Comparison of ENCODE assay signal across 24 cellular contexts in genomic region chr15:67331676-67332075, GRCh38.
A peak's percentile ranks its signal among the peaks of the same experiment; 100 is the strongest.
DNase-seq lines count a peak whose midpoint lies in the region; TF ChIP-seq lines count a peak whose summit lies in the region.
"Had no signal": no experiment of that assay in that cellular context is flagged by ENCODE, and none has a peak within 500 bp of the region (broad histone marks: within the 10 kb centered on the region; RNA-seq: fewer than 3 reads in every experiment).

No MANE protein-coding gene starts in this region.

- TF ChIP-seq POLR2A in sigmoid colon (IDR thresholded peaks at IDR 0.05) = no peak

- DNase-seq in GM04504 (ENCODE audit: low read depth) (peak; percentile 15), RPMI7951 (ENCODE audit: low read depth) (peak; percentile 31), cardiac muscle cell (ENCODE audit: low read depth in 1 of 2, low spot score in 1 of 2) (peak; percentile 13 to 25), stromal cell of bone marrow (ENCODE audit: low read depth) (peak; percentile 22), NCI-H1436 treated with DMSO at 0.1 percent for 48 hours (lab: John Stamatoyannopoulos, UW) (no peak), substantia nigra (lab: John Stamatoyannopoulos, UW) (no peak), sigmoid colon (no peak)
- DNase-seq: activated CD4-positive, alpha-beta T cell treated with anti-CD3 and anti-CD28 coated beads, Interleukin-2, amount 10 ng/mL, durations not matched to agents 24 days and 14 days; activated CD8-positive, alpha-beta memory T cell treated with anti-CD3 and anti-CD28 coated beads, Interleukin-2, amount 10 ng/mL, durations not matched to agents 7 days and 5 days; activated naive CD8-positive, alpha-beta T cell treated with anti-CD3 and anti-CD28 coated beads, Interleukin-2, amount 10 ng/mL, durations not matched to agents 7 days and 5 days; brain microvascular endothelial cell; Caco-2; cortex of kidney; foreskin keratinocyte; kidney glomerular epithelial cell; naive thymus-derived CD8-positive, alpha-beta T cell; NCI-H1694; NCI-H748 treated with DMSO at 0.1 percent for 48 hours; SIG-M5; stimulated activated CD4-positive, alpha-beta T cell treated with anti-CD3 and anti-CD28 coated beads, Interleukin-1b, Interleukin-23, amount 100 ng/mL, for 48 hours; stimulated activated naive B cell treated with anti-CD40 and anti-IgM and Interleukin-4, amounts not matched to agents 10 μg/mL and 1 μg/mL and 100 μg/mL, for 72 hours; T-cell; thyroid gland had no signal

- intact Hi-C loops in sigmoid colon (cut with DNase I) = no loop called here

- no peak overlapping the region for H3K4me3 ChIP-seq in cardiac muscle cell
- no peak overlapping the region for H3K4me3 ChIP-seq in sigmoid colon
- H3K4me3 ChIP-seq: thyroid gland had no signal

- TF ChIP-seq EP300 in sigmoid colon (IDR thresholded peaks at IDR 0.05) = no peak

- no peaks in the 10 kb centered on the region for H3K9me3 ChIP-seq in cardiac muscle cell (ENCODE audit: low read depth)
- peaks cover 0 to 5% (median 0%) of the 10 kb centered on the region in 4 donors for H3K9me3 ChIP-seq in sigmoid colon
- H3K9me3 ChIP-seq: thyroid gland had no signal

- H3K4me1 ChIP-seq in cardiac muscle cell (ENCODE audit: low read depth) (no peaks in the 10 kb centered on the region), sigmoid colon (no peaks in the 10 kb centered on the region)
- H3K4me1 ChIP-seq: Caco-2, foreskin keratinocyte, parathyroid adenoma, thyroid gland had no signal

- no peaks in the 10 kb centered on the region for H3K27me3 ChIP-seq in cardiac muscle cell
- no peaks in the 10 kb centered on the region for H3K27me3 ChIP-seq in sigmoid colon
- H3K27me3 ChIP-seq: brain microvascular endothelial cell, thyroid gland had no signal

- H3K27ac ChIP-seq in cardiac muscle cell = no peak overlapping the region
- no peak overlapping the region for H3K27ac ChIP-seq in substantia nigra (ENCODE audit: low read depth, low read length, poor library complexity, severe bottlenecking)
- no peak overlapping the region for H3K27ac ChIP-seq in sigmoid colon
- H3K27ac ChIP-seq: brain microvascular endothelial cell, foreskin keratinocyte, parathyroid adenoma, thyroid gland had no signal

- no peak for TF ChIP-seq CTCF in cardiac muscle cell (IDR thresholded peaks at IDR 0.05; ENCODE audit: low read depth, low read length)
- TF ChIP-seq CTCF in sigmoid colon (IDR thresholded peaks at IDR 0.05) = no peak

- no peaks in the 10 kb centered on the region for H3K36me3 ChIP-seq in cardiac muscle cell
- H3K36me3 ChIP-seq in sigmoid colon = no peaks in the 10 kb centered on the region
- H3K36me3 ChIP-seq: brain microvascular endothelial cell, thyroid gland had no signal

- WGBS in sigmoid colon, 2 donors = 77 to 83% methylated on average over 1 of the region's 1 CpG

Comparison
In these comparisons a context has a peak if more than half of its experiments do, and no peak if none do; other contexts are left out.
1. DNase-seq: peak in GM04504 (single experiment), RPMI7951 (single experiment), cardiac muscle cell (2 of 2) and stromal cell of bone marrow (single experiment); none in NCI-H1436 treated with DMSO at 0.1 percent for 48 hours (single experiment), substantia nigra (0 of 49) and sigmoid colon (single experiment).